ENCODE assay signal across 25 cellular contexts in genomic region chr3:139523166-139523565, GRCh38. TPM values are rescaled to one million over a fixed set of nuclear protein-coding genes. Genes with fewer than 3 reads are reported as not detected.
"Had no signal": no experiment of that assay in that cellular context is flagged by ENCODE, and none has a peak within 500 bp of the region (broad histone marks: within the 10 kb centered on the region; RNA-seq: fewer than 3 reads in every experiment).

No MANE protein-coding gene starts in this region.

- H3K9me3 ChIP-seq: SJSA1 had no signal

- H3K36me3 ChIP-seq: SJSA1 had no signal

- H3K27me3 ChIP-seq: SJSA1 had no signal

- H3K4me3 ChIP-seq: SJSA1, SK-N-MC had no signal

- H3K9ac ChIP-seq: KMS-11 had no signal

- DNase-seq: IMR-90, Kasumi-1, MM.1S, MV-4-11, NCI-H1048, NCI-H1105, NCI-H1417, NCI-H1436 treated with DMSO at 0.1 percent for 48 hours, NCI-H1694, NCI-H1930, NCI-H2081, NCI-H2107, NCI-H2227 treated with DMSO at 0.1 percent for 48 hours, NCI-H774, Right ventricle myocardium superior, RPMI8226, SIG-M5 had no signal

- FAIRE-seq: HepG2, RCC 7860 had no signal

- H3K27ac ChIP-seq: KMS-11, SJSA1, SK-N-MC had no signal

- ATAC-seq: HepG2 had no signal

- H3K4me2 ChIP-seq: KMS-11 had no signal

RNA-seq across cellular contexts. Expression of gene RBP1, which starts 16.4 kb away (rescaled TPM):
- total RNA-seq: HT1080, NCI-H460 had no signal

RNA-seq across cellular contexts. Expression of gene RBP2, which starts 46.9 kb away (rescaled TPM):
- total RNA-seq: HT1080, IMR-90, M059J, NCI-H460, Right ventricle myocardium superior, SJSA1 had no signal
- polyA plus RNA-seq: IMR-90 had no signal
